ENCODE assay signal across 35 cellular contexts in the genomic region with DNA sequence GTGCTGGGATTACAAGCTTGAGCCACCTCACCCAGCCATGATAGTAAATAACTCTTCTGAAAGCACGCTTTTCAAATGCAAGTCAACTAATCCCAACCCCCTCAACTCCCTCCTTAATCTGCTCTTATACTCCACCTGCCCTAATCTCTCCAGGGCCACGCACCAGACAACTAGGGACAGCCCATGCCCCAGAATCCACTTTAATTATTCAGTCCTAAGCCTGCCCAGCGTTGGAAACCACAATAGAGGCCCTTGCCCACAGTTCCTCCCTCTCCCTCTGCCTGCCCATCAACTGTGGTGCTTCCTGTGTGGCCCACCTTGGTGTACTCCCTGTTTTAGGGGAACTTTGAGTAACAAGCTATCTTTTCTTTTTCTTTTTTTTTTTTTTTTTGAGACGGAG. TPM values are rescaled to one million over a fixed set of nuclear protein-coding genes. Genes with fewer than 3 reads are reported as not detected.
DNase-seq lines count a peak whose midpoint lies in the region; ATAC-seq and TF ChIP-seq lines count a peak whose summit lies in the region.
"Had no signal": no experiment of that assay in that cellular context is flagged by ENCODE, and none has a peak within 500 bp of the region (broad histone marks: within the 10 kb centered on the region; RNA-seq: fewer than 3 reads in every experiment).

No MANE protein-coding gene starts in this region.

- peaks cover 41% of the 10 kb centered on the region for H3K4me1 ChIP-seq in OCI-LY7 (ENCODE audit: insufficient read depth, low read length, poor library complexity, severe bottlenecking)
- H3K4me1 ChIP-seq: ascending aorta, colonic mucosa, lower lobe of right lung had no signal

- no peaks in the 10 kb centered on the region for H3K9me2 ChIP-seq in OCI-LY7 (ENCODE audit: insufficient read depth, low read length)

- POLR2A ChIA-PET in OCI-LY7 (lab: Charles Lee) = interaction anchor here (0.7 to 1.0 kb wide), 2 partner anchors 45 to 47 kb away, joined by 4 read pairs; no protein-coding TSS in a partner anchor

- no TSS peak for BruUV-seq in OCI-LY7 (replicated peaks; lab: Mats Ljungman, UMichigan)

- ATAC-seq in GM21360 (IDR thresholded peaks at IDR 0.05; ENCODE audit: unreplicated experiment) = no peak
- no peak for ATAC-seq in effector memory CD8-positive, alpha-beta T cell (replicated peaks)
- ATAC-seq: activated T-cell treated with anti-CD3 and anti-CD28 coated beads, Interleukin-2, amount 50 U/mL, for 4 hours; lower lobe of right lung; natural killer cell; stimulated activated effector memory CD8-positive, alpha-beta T cell treated with anti-CD3 and anti-CD28 coated beads, Interleukin-12 subunit alpha, Interleukin-12 subunit beta, amount 100 ng/mL, for 72 hours had no signal

- no peaks in the 10 kb centered on the region; the same call in 1 of the 2 replicates for H3K36me3 ChIP-seq in OCI-LY7 (ENCODE audit: insufficient read depth, low read length)
- H3K36me3 ChIP-seq: ascending aorta, cardiac muscle cell, colonic mucosa, lower lobe of right lung, upper lobe of left lung had no signal

- H3K4me1 Mint-ChIP-seq in brain (peaks cover 19% of the 10 kb centered on the region), osteocyte (ENCODE audit: unreplicated experiment) (peaks cover 3% of the 10 kb centered on the region)
- peaks cover 5% of the 10 kb centered on the region for H3K4me1 Mint-ChIP-seq in activated CD4-positive, alpha-beta T cell treated with anti-CD3 and anti-CD28 coated beads, Interleukin-2, amount 10 ng/mL, durations not matched to agents 24 days and 14 days
- peaks cover 3 to 4% of the 10 kb centered on the region in 2 donors for H3K4me1 Mint-ChIP-seq in effector memory CD8-positive, alpha-beta T cell (ENCODE audit: low read depth in 2 of 2)

- H3K4me3 Mint-ChIP-seq in brain = no peak overlapping the region
- no peak overlapping the region for H3K4me3 Mint-ChIP-seq in activated CD4-positive, alpha-beta T cell treated with anti-CD3 and anti-CD28 coated beads, Interleukin-2, amount 10 ng/mL, durations not matched to agents 24 days and 14 days
- no peak overlapping the region for H3K4me3 Mint-ChIP-seq in osteocyte (ENCODE audit: unreplicated experiment)
- no peak overlapping the region for H3K4me3 Mint-ChIP-seq in effector memory CD8-positive, alpha-beta T cell
- H3K4me3 Mint-ChIP-seq: activated CD4-positive, alpha-beta T cell treated with anti-CD3 and anti-CD28 coated beads, Interleukin-2, amount 10 ng/mL, durations not matched to agents 7 days and 5 days; activated naive CD8-positive, alpha-beta T cell treated with anti-CD3 and anti-CD28 coated beads for 36 hours; activated T-cell treated with anti-CD3 and anti-CD28 coated beads, Interleukin-2, amount 50 U/mL, for 4 hours; HFFc6; natural killer cell; stimulated activated effector memory CD8-positive, alpha-beta T cell treated with anti-CD3 and anti-CD28 coated beads, Interleukin-12 subunit alpha, Interleukin-12 subunit beta, amount 100 ng/mL, for 72 hours; T-helper 2 cell treated with Interferon-gamma antibody and Interleukin-4, amounts not matched to agents 5 μg/mL and 100 μg/mL, for 36 hours had no signal

- H3K9me3 Mint-ChIP-seq in brain (peaks cover 0 to 3% (median 0%) of the 10 kb centered on the region in 5 experiments), osteocyte (ENCODE audit: unreplicated experiment) (no peaks in the 10 kb centered on the region)
- no peaks in the 10 kb centered on the region for H3K9me3 Mint-ChIP-seq in activated CD4-positive, alpha-beta T cell treated with anti-CD3 and anti-CD28 coated beads, Interleukin-2, amount 10 ng/mL, durations not matched to agents 24 days and 14 days
- H3K9me3 Mint-ChIP-seq in effector memory CD8-positive, alpha-beta T cell = no peaks in the 10 kb centered on the region
- H3K9me3 Mint-ChIP-seq: activated CD4-positive, alpha-beta T cell treated with anti-CD3 and anti-CD28 coated beads, Interleukin-2, amount 10 ng/mL, durations not matched to agents 7 days and 5 days; activated naive CD8-positive, alpha-beta T cell treated with anti-CD3 and anti-CD28 coated beads for 36 hours; activated T-cell treated with anti-CD3 and anti-CD28 coated beads, Interleukin-2, amount 50 U/mL, for 4 hours; HFFc6; natural killer cell; stimulated activated effector memory CD8-positive, alpha-beta T cell treated with anti-CD3 and anti-CD28 coated beads, Interleukin-12 subunit alpha, Interleukin-12 subunit beta, amount 100 ng/mL, for 72 hours; T-helper 2 cell treated with Interferon-gamma antibody and Interleukin-4, amounts not matched to agents 5 μg/mL and 100 μg/mL, for 36 hours had no signal

- DNase-seq in D341Med (ENCODE audit: low spot score) = peak; percentile 73
- DNase-seq in KBM-7 = peak; percentile 64
- peak; percentile 39 for DNase-seq in OCI-LY7 (ENCODE audit: low spot score)
- no peak for DNase-seq in activated CD4-positive, alpha-beta T cell treated with anti-CD3 and anti-CD28 coated beads, Interleukin-2, amount 10 ng/mL, durations not matched to agents 24 days and 14 days
- DNase-seq in osteocyte (ENCODE audit: extremely low spot score, unreplicated experiment) = no peak
- no peak for DNase-seq in effector memory CD8-positive, alpha-beta T cell
- DNase-seq: ACHN; activated CD4-positive, alpha-beta T cell treated with anti-CD3 and anti-CD28 coated beads, Interleukin-2, amount 10 ng/mL, durations not matched to agents 7 days and 5 days; activated gamma-delta T cell; activated naive CD8-positive, alpha-beta T cell treated with anti-CD3 and anti-CD28 coated beads for 36 hours; activated T-cell treated with anti-CD3 and anti-CD28 coated beads, Interleukin-2, amount 50 U/mL, for 4 hours; colonic mucosa; DMS153; effector CD8-positive, alpha-beta T cell; HFFc6; hippocampal formation; lower lobe of right lung; natural killer cell; NCI-H510A treated with DMSO at 0.1 percent for 48 hours; SHP77 treated with DMSO at 0.1 percent for 48 hours; upper lobe of left lung had no signal

- H3K27me3 Mint-ChIP-seq in brain = no peaks in the 10 kb centered on the region
- H3K27me3 Mint-ChIP-seq in activated CD4-positive, alpha-beta T cell treated with anti-CD3 and anti-CD28 coated beads, Interleukin-2, amount 10 ng/mL, durations not matched to agents 24 days and 14 days = peaks cover 1% of the 10 kb centered on the region
- H3K27me3 Mint-ChIP-seq in osteocyte (ENCODE audit: unreplicated experiment) = no peaks in the 10 kb centered on the region
- no peaks in the 10 kb centered on the region for H3K27me3 Mint-ChIP-seq in effector memory CD8-positive, alpha-beta T cell
- H3K27me3 Mint-ChIP-seq: activated CD4-positive, alpha-beta T cell treated with anti-CD3 and anti-CD28 coated beads, Interleukin-2, amount 10 ng/mL, durations not matched to agents 7 days and 5 days; activated naive CD8-positive, alpha-beta T cell treated with anti-CD3 and anti-CD28 coated beads for 36 hours had no signal

- in situ Hi-C loops in KBM-7 (cut with MboI; ENCODE audit: low pct_unique_long_range_greater_than_20kb, low sequenced_read_pairs) = no loop called here

- CTCF ChIA-PET in OCI-LY7 (lab: Charles Lee; ENCODE audit: unreplicated experiment) = interaction anchor here (0.6 kb wide), 1 partner anchor 100 kb away, joined by 3 read pairs; no protein-coding TSS in a partner anchor

- no peak overlapping the region; the same call in 1 of the 2 replicates for H2AFZ ChIP-seq in OCI-LY7 (ENCODE audit: low read length)

- H3K9me3 ChIP-seq in OCI-LY7 (ENCODE audit: low read length) = no peaks in the 10 kb centered on the region
- H3K9me3 ChIP-seq: ascending aorta, colonic mucosa, lower lobe of right lung, upper lobe of left lung had no signal

- H4K20me1 ChIP-seq in OCI-LY7 (ENCODE audit: insufficient read depth, low read length) = no peaks in the 10 kb centered on the region

- peak overlapping the region; percentile 33 for H3K4me2 ChIP-seq in OCI-LY7 (ENCODE audit: low read length)
- H3K4me2 ChIP-seq: KMS-11 had no signal

- peak overlapping the region; percentile 57 for H3K27ac ChIP-seq in OCI-LY7 (ENCODE audit: low read depth, low read length, poor library complexity, severe bottlenecking)
- H3K27ac ChIP-seq: ascending aorta, cardiac muscle cell, colonic mucosa, KMS-11, lower lobe of right lung, upper lobe of left lung, VCaP had no signal

- peak overlapping the region in 3 of 5 experiments; percentile 26 to 49 (median 31) for H3K27ac Mint-ChIP-seq in brain
- H3K27ac Mint-ChIP-seq in activated CD4-positive, alpha-beta T cell treated with anti-CD3 and anti-CD28 coated beads, Interleukin-2, amount 10 ng/mL, durations not matched to agents 24 days and 14 days = no peak overlapping the region
- no peak overlapping the region for H3K27ac Mint-ChIP-seq in osteocyte (ENCODE audit: unreplicated experiment)
- peak overlapping the region in 1 of 2 donors; percentile 41 for H3K27ac Mint-ChIP-seq in effector memory CD8-positive, alpha-beta T cell
- H3K27ac Mint-ChIP-seq: activated CD4-positive, alpha-beta T cell treated with anti-CD3 and anti-CD28 coated beads, Interleukin-2, amount 10 ng/mL, durations not matched to agents 7 days and 5 days; activated naive CD8-positive, alpha-beta T cell treated with anti-CD3 and anti-CD28 coated beads for 36 hours; HFFc6; natural killer cell; stimulated activated effector memory CD8-positive, alpha-beta T cell treated with anti-CD3 and anti-CD28 coated beads, Interleukin-12 subunit alpha, Interleukin-12 subunit beta, amount 100 ng/mL, for 72 hours; T-helper 2 cell treated with Interferon-gamma antibody and Interleukin-4, amounts not matched to agents 5 μg/mL and 100 μg/mL, for 36 hours had no signal

- TF ChIP-seq CTCF in OCI-LY7 (conservative IDR thresholded peaks at IDR 0.05; ENCODE audit: low read length) (no peak), brain (conservative IDR thresholded peaks at IDR 0.05) (no peak), osteocyte (IDR thresholded peaks at IDR 0.05) (no peak)

- intact Hi-C loops in OCI-LY7 (cut with micrococcal nuclease; ENCODE audit: unreplicated experiment) = loop anchor here (10.0 kb wide), 1 partner anchor 822 kb away; no protein-coding TSS in a partner anchor
- intact Hi-C loops in activated CD4-positive, alpha-beta T cell treated with anti-CD3 and anti-CD28 coated beads, Interleukin-2, amount 10 ng/mL, durations not matched to agents 24 days and 14 days (cut with micrococcal nuclease) = no loop called here

- H3K79me2 ChIP-seq in OCI-LY7 (ENCODE audit: insufficient read depth, low read depth, low read length) = peaks cover 11% of the 10 kb centered on the region; the same call in 1 of the 2 replicates

- no peaks in the 10 kb centered on the region for H3K36me3 Mint-ChIP-seq in brain
- no peaks in the 10 kb centered on the region for H3K36me3 Mint-ChIP-seq in activated CD4-positive, alpha-beta T cell treated with anti-CD3 and anti-CD28 coated beads, Interleukin-2, amount 10 ng/mL, durations not matched to agents 24 days and 14 days (ENCODE audit: low read depth)
- H3K36me3 Mint-ChIP-seq in osteocyte (ENCODE audit: unreplicated experiment) = no peaks in the 10 kb centered on the region
- peaks cover 7% of the 10 kb centered on the region for H3K36me3 Mint-ChIP-seq in effector memory CD8-positive, alpha-beta T cell (ENCODE audit: insufficient read depth)
- H3K36me3 Mint-ChIP-seq: natural killer cell; stimulated activated effector memory CD8-positive, alpha-beta T cell treated with anti-CD3 and anti-CD28 coated beads, Interleukin-12 subunit alpha, Interleukin-12 subunit beta, amount 100 ng/mL, for 72 hours had no signal

- H3K4me3 ChIP-seq in OCI-LY7 (ENCODE audit: low read depth, low read length, poor library complexity, severe bottlenecking) = no peak overlapping the region
- H3K4me3 ChIP-seq: ascending aorta, cardiac muscle cell, colonic mucosa, lower lobe of right lung, upper lobe of left lung had no signal

RNA-seq across cellular contexts. Expression of a gene that starts 2.7 kb away (rescaled TPM):
- 163 and 241 TPM in 2 replicates for total RNA-seq in OCI-LY7 (2014; rRNA removed; shearing (Covaris generic))
- total RNA-seq in OCI-LY7 (2022) (312 and 333 TPM in 2 replicates), osteocyte (not detected in 2 replicates)
- polyA plus RNA-seq in brain (ENCODE audit: insufficient read depth, low read depth, low replicate concordance) = 2.7 TPM
- not detected in 2 replicates for total RNA-seq in activated CD4-positive, alpha-beta T cell treated with anti-CD3 and anti-CD28 coated beads, Interleukin-2, amount 10 ng/mL, durations not matched to agents 24 days and 14 days
- total RNA-seq: activated CD4-positive, alpha-beta T cell treated with anti-CD3 and anti-CD28 coated beads, Interleukin-2, amount 10 ng/mL, durations not matched to agents 7 days and 5 days; activated T-cell treated with anti-CD3 and anti-CD28 coated beads, Interleukin-2, amount 50 U/mL, for 4 hours; ascending aorta; epithelial cell of proximal tubule; G401; HT1080; lower lobe of right lung; natural killer cell; osteoblast; renal cortical epithelial cell; skeletal muscle tissue had no signal

RNA-seq across cellular contexts. Expression of a gene that starts 5.9 kb away (rescaled TPM):
- 1.0 and 1.7 TPM in 2 replicates for total RNA-seq in OCI-LY7 (2014; rRNA removed; shearing (Covaris generic))
- 0.86 and 1.3 TPM in 2 replicates for total RNA-seq in OCI-LY7 (2022)
- polyA plus RNA-seq in brain (ENCODE audit: insufficient read depth, low read depth, low replicate concordance) = not detected
- 0.16 and 0.19 TPM in 2 replicates for total RNA-seq in activated CD4-positive, alpha-beta T cell treated with anti-CD3 and anti-CD28 coated beads, Interleukin-2, amount 10 ng/mL, durations not matched to agents 24 days and 14 days
- total RNA-seq in osteocyte = not detected in 2 replicates
- total RNA-seq: ascending aorta, cardiac muscle cell, colonic mucosa, G401, natural killer cell, renal cortical epithelial cell, skeletal muscle tissue had no signal

RNA-seq across cellular contexts. Expression of a gene that starts 6.0 kb away (rescaled TPM):
- total RNA-seq in OCI-LY7 (2014; rRNA removed; shearing (Covaris generic)) = 5.1 and 6.0 TPM in 2 replicates
- total RNA-seq in OCI-LY7 (2022) (8.4 and 8.7 TPM in 2 replicates), osteocyte (12.5 TPM in 2 replicates)
- 1.6 TPM for polyA plus RNA-seq in brain (ENCODE audit: insufficient read depth, low read depth, low replicate concordance)
- total RNA-seq in activated CD4-positive, alpha-beta T cell treated with anti-CD3 and anti-CD28 coated beads, Interleukin-2, amount 10 ng/mL, durations not matched to agents 24 days and 14 days = 2.5 and 2.6 TPM in 2 replicates
- total RNA-seq: G401 had no signal

RNA-seq across cellular contexts. Expression of a gene that starts 10.9 kb away (rescaled TPM):
- total RNA-seq in OCI-LY7 (2014; rRNA removed; shearing (Covaris generic)) = 50.8 and 54.6 TPM in 2 replicates
- total RNA-seq in OCI-LY7 (2022) (191 and 252 TPM in 2 replicates), osteocyte (30.6 and 34.0 TPM in 2 replicates)
- 332 TPM for polyA plus RNA-seq in brain (ENCODE audit: insufficient read depth, low read depth, low replicate concordance)
- total RNA-seq in activated CD4-positive, alpha-beta T cell treated with anti-CD3 and anti-CD28 coated beads, Interleukin-2, amount 10 ng/mL, durations not matched to agents 24 days and 14 days = 122 and 126 TPM in 2 replicates
- total RNA-seq: G401, HT1080 had no signal

RNA-seq across cellular contexts. Expression of a gene that starts 15.8 kb away (rescaled TPM):
- total RNA-seq in OCI-LY7 (2014; rRNA removed; shearing (Covaris generic)) = 10.0 and 12.9 TPM in 2 replicates
- 6.3 and 9.2 TPM in 2 replicates for total RNA-seq in OCI-LY7 (2022)
- 8.4 TPM for polyA plus RNA-seq in brain (ENCODE audit: insufficient read depth, low read depth, low replicate concordance)
- total RNA-seq in activated CD4-positive, alpha-beta T cell treated with anti-CD3 and anti-CD28 coated beads, Interleukin-2, amount 10 ng/mL, durations not matched to agents 24 days and 14 days = 0.50 and 0.70 TPM in 2 replicates
- 72.5 and 76.5 TPM in 2 replicates for total RNA-seq in osteocyte
- total RNA-seq: G401, HT1080 had no signal

Comparison
In these comparisons a context has a peak if more than half of its experiments do, and no peak if none do; other contexts are left out.
1. DNase-seq: peak in D341Med (single experiment), KBM-7 (single experiment) and OCI-LY7 (single experiment); none in activated CD4-positive, alpha-beta T cell treated with anti-CD3 and anti-CD28 coated beads, Interleukin-2, amount 10 ng/mL, durations not matched to agents 24 days and 14 days (single experiment), osteocyte (single experiment) and effector memory CD8-positive, alpha-beta T cell (0 of 3).
2. H3K27ac Mint-ChIP-seq: peak in brain (3 of 5); none in activated CD4-positive, alpha-beta T cell treated with anti-CD3 and anti-CD28 coated beads, Interleukin-2, amount 10 ng/mL, durations not matched to agents 24 days and 14 days (single experiment) and osteocyte (single experiment).
3. RNA of a gene that starts 2.7 kb away (total RNA-seq): 163 to 333 TPM in OCI-LY7; not detected in osteocyte and not detected in activated CD4-positive, alpha-beta T cell treated with anti-CD3 and anti-CD28 coated beads, Interleukin-2, amount 10 ng/mL, durations not matched to agents 24 days and 14 days; every median in the first group is over 100 times any median in the second.